1 cellular context compared by ENCODE assay signal in the genomic region with DNA sequence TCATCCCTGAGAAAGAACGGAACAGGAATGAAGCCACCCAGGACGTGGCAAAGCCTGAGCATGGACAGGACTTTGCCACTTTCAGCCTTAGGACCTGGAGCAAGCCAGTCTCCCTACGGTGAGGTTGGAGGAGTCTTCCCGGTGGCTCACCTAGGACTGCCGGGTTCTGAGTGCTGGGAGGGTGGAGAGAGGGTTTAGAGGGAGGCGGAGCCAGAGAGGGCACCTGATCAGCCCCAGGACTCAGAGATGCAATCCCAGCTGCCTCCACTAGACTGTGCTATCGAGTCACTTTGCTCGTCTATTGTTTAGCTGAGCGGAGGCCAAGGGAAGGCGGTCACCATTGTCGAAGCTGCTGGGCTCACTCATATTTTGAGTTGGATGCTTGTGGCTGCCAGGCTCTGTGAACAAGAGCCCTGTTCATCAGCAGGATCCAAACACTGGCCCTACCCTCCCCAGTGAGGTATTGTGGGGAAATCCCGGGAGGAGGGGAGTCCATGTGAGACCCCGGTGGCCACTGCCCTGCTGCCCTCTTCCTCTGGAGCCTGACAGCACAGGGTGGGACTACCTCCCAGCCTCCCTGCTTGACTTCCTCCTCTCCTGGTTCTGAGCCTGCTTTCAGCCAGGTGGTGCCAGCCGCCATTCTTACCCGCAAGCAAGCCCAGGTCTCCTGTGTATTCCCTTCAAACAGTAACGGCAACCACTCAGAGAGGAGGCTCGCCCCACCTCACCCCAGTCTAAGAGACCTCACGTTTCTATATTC.
A peak's percentile ranks its signal among the peaks of the same experiment; 100 is the strongest.
TF ChIP-seq lines count a peak whose summit lies in the region.

No MANE protein-coding gene starts in this region.

TF ChIP-seq in HepG2, 621 proteins besides CTCF, POLR2A, EP300 and RAD21 (continued from another document and continues in another):
- TF ChIP-seq IKZF4 (CRISPR knock-in tag; IDR thresholded peaks at IDR 0.05; ENCODE audit: borderline replicate concordance, low read depth, not compliant biosample characterization): peak; percentile 31
- TF ChIP-seq, protein P1, sequence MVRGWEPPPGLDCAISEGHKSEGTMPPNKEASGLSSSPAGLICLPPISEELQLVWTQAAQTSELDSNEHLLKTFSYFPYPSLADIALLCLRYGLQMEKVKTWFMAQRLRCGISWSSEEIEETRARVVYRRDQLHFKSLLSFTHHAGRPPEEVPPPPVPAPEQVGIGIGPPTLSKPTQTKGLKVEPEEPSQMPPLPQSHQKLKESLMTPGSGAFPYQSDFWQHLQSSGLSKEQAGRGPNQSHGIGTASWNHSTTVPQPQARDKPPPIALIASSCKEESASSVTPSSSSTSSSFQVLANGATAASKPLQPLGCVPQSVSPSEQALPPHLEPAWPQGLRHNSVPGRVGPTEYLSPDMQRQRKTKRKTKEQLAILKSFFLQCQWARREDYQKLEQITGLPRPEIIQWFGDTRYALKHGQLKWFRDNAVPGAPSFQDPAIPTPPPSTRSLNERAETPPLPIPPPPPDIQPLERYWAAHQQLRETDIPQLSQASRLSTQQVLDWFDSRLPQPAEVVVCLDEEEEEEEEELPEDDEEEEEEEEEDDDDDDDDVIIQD (CRISPR knock-in tag; IDR thresholded peaks at IDR 0.05; ENCODE audit: low read depth): no peak
- TF ChIP-seq CEBPZ (IDR thresholded peaks at IDR 0.05; ENCODE audit: low read length): no peak
- no peak for TF ChIP-seq ZNF143 (CRISPR knock-in tag; IDR thresholded peaks at IDR 0.05)
- TF ChIP-seq ZNF510 (CRISPR knock-in tag; IDR thresholded peaks at IDR 0.05; ENCODE audit: low read depth): no peak
- no peak for TF ChIP-seq ZNF563 (CRISPR knock-in tag; IDR thresholded peaks at IDR 0.05)
- 0 out of 2 replicates have a peak, but pooled peaks have one; percentile 30 for TF ChIP-seq SP5 (CRISPR knock-in tag; IDR thresholded peaks at IDR 0.05; ENCODE audit: borderline replicate concordance, low read depth)
- no peak for TF ChIP-seq KAT7 (CRISPR knock-in tag; IDR thresholded peaks at IDR 0.05; ENCODE audit: borderline replicate concordance)
- TF ChIP-seq ZC3H13 (CRISPR knock-in tag; IDR thresholded peaks at IDR 0.05): no peak
- TF ChIP-seq, protein P2, sequence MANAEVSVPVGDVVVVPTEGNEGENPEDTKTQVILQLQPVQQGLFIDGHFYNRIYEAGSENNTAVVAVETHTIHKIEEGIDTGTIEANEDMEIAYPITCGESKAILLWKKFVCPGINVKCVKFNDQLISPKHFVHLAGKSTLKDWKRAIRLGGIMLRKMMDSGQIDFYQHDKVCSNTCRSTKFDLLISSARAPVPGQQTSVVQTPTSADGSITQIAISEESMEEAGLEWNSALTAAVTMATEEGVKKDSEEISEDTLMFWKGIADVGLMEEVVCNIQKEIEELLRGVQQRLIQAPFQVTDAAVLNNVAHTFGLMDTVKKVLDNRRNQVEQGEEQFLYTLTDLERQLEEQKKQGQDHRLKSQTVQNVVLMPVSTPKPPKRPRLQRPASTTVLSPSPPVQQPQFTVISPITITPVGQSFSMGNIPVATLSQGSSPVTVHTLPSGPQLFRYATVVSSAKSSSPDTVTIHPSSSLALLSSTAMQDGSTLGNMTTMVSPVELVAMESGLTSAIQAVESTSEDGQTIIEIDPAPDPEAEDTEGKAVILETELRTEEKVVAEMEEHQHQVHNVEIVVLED (CRISPR knock-in tag; IDR thresholded peaks at IDR 0.05; ENCODE audit: borderline replicate concordance): 0 out of 2 replicates have a peak, but pooled peaks have one; percentile 34
- no peak for TF ChIP-seq ZFP37 (CRISPR knock-in tag; IDR thresholded peaks at IDR 0.05; ENCODE audit: borderline replicate concordance)
- no peak for TF ChIP-seq ZSCAN22 (CRISPR knock-in tag; IDR thresholded peaks at IDR 0.05)
- peak; percentile 64 for TF ChIP-seq SOX5 (CRISPR knock-in tag; IDR thresholded peaks at IDR 0.05; ENCODE audit: borderline replicate concordance)
- no peak for TF ChIP-seq ZNF629 (CRISPR knock-in tag; conservative IDR thresholded peaks at IDR 0.05)
- TF ChIP-seq ZNF3 (CRISPR knock-in tag; IDR thresholded peaks at IDR 0.05): no peak
- no peak for TF ChIP-seq PHF8 (CRISPR knock-in tag; IDR thresholded peaks at IDR 0.05)
- no peak for TF ChIP-seq SNAPC5 (CRISPR knock-in tag; IDR thresholded peaks at IDR 0.05; ENCODE audit: borderline replicate concordance)
- no peak for TF ChIP-seq MIXL1 (CRISPR knock-in tag; IDR thresholded peaks at IDR 0.05)
- no peak for TF ChIP-seq ELF1 (CRISPR knock-in tag; IDR thresholded peaks at IDR 0.05)
- TF ChIP-seq, protein P3, sequence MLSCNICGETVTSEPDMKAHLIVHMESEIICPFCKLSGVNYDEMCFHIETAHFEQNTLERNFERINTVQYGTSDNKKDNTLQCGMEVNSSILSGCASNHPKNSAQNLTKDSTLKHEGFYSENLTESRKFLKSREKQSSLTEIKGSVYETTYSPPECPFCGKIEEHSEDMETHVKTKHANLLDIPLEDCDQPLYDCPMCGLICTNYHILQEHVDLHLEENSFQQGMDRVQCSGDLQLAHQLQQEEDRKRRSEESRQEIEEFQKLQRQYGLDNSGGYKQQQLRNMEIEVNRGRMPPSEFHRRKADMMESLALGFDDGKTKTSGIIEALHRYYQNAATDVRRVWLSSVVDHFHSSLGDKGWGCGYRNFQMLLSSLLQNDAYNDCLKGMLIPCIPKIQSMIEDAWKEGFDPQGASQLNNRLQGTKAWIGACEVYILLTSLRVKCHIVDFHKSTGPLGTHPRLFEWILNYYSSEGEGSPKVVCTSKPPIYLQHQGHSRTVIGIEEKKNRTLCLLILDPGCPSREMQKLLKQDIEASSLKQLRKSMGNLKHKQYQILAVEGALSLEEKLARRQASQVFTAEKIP (CRISPR knock-in tag; IDR thresholded peaks at IDR 0.05; ENCODE audit: borderline replicate concordance): no peak
- TF ChIP-seq NCOR1 (IDR thresholded peaks at IDR 0.05; ENCODE audit: borderline replicate concordance, low read length): no peak
- TF ChIP-seq, protein P4, sequence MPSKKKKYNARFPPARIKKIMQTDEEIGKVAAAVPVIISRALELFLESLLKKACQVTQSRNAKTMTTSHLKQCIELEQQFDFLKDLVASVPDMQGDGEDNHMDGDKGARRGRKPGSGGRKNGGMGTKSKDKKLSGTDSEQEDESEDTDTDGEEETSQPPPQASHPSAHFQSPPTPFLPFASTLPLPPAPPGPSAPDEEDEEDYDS (CRISPR knock-in tag; IDR thresholded peaks at IDR 0.05): no peak
- TF ChIP-seq KLF16 (CRISPR knock-in tag; IDR thresholded peaks at IDR 0.05): no peak
- TF ChIP-seq ZNF136 (CRISPR knock-in tag; IDR thresholded peaks at IDR 0.05; ENCODE audit: low read depth): 0 out of 2 replicates have a peak, but pooled peaks have one; percentile 27
- TF ChIP-seq ELF4 (CRISPR knock-in tag; IDR thresholded peaks at IDR 0.05; ENCODE audit: borderline replicate concordance): no peak
- peak; percentile 17; the same call in 1 of the 2 replicates for TF ChIP-seq FOSL2 (CRISPR knock-in tag; IDR thresholded peaks at IDR 0.05)
- peak; percentile 25 for TF ChIP-seq ZNF883 (CRISPR knock-in tag; IDR thresholded peaks at IDR 0.05; ENCODE audit: not compliant biosample characterization)
- TF ChIP-seq POLR2G (IDR thresholded peaks at IDR 0.05; ENCODE audit: low read depth, low read length): no peak
- no peak for TF ChIP-seq AFF4 (CRISPR knock-in tag; IDR thresholded peaks at IDR 0.05)
- TF ChIP-seq ATF5 (CRISPR knock-in tag; IDR thresholded peaks at IDR 0.05; ENCODE audit: low read depth): no peak
- peak; percentile 53; the same call in 1 of the 2 replicates for TF ChIP-seq ZNF274 (CRISPR knock-in tag; IDR thresholded peaks at IDR 0.05)
- TF ChIP-seq HNRNPK (IDR thresholded peaks at IDR 0.05; ENCODE audit: low read depth, low read length, poor library complexity, severe bottlenecking): no peak
- TF ChIP-seq, protein P5, sequence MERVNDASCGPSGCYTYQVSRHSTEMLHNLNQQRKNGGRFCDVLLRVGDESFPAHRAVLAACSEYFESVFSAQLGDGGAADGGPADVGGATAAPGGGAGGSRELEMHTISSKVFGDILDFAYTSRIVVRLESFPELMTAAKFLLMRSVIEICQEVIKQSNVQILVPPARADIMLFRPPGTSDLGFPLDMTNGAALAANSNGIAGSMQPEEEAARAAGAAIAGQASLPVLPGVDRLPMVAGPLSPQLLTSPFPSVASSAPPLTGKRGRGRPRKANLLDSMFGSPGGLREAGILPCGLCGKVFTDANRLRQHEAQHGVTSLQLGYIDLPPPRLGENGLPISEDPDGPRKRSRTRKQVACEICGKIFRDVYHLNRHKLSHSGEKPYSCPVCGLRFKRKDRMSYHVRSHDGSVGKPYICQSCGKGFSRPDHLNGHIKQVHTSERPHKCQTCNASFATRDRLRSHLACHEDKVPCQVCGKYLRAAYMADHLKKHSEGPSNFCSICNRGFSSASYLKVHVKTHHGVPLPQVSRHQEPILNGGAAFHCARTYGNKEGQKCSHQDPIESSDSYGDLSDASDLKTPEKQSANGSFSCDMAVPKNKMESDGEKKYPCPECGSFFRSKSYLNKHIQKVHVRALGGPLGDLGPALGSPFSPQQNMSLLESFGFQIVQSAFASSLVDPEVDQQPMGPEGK (CRISPR knock-in tag; IDR thresholded peaks at IDR 0.05): no peak
- TF ChIP-seq HOXA3 (CRISPR knock-in tag; IDR thresholded peaks at IDR 0.05): no peak
- TF ChIP-seq, protein P6, sequence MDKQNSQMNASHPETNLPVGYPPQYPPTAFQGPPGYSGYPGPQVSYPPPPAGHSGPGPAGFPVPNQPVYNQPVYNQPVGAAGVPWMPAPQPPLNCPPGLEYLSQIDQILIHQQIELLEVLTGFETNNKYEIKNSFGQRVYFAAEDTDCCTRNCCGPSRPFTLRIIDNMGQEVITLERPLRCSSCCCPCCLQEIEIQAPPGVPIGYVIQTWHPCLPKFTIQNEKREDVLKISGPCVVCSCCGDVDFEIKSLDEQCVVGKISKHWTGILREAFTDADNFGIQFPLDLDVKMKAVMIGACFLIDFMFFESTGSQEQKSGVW (CRISPR knock-in tag; IDR thresholded peaks at IDR 0.05; ENCODE audit: borderline replicate concordance): no peak
- TF ChIP-seq PRDM4 (CRISPR knock-in tag; IDR thresholded peaks at IDR 0.05; ENCODE audit: borderline replicate concordance): no peak
